25 cellular contexts compared by ENCODE assay signal in genomic region chr6:28008053-28008452, GRCh38. TPM values are rescaled to one million over a fixed set of nuclear protein-coding genes. Genes with fewer than 3 reads are reported as not detected.
"Had no signal": no experiment of that assay in that cellular context is flagged by ENCODE, and none has a peak within 500 bp of the region (broad histone marks: within the 10 kb centered on the region; RNA-seq: fewer than 3 reads in every experiment).

No MANE protein-coding gene starts in this region.

- FAIRE-seq: endothelial cell of umbilical vein, islet of Langerhans, TTC549 had no signal

- H3K9me3 ChIP-seq: esophagus muscularis mucosa, psoas muscle, suprapubic skin had no signal

- H3K4me1 ChIP-seq: esophagus muscularis mucosa, psoas muscle, suprapubic skin had no signal

- ATAC-seq: activated CD4-positive, alpha-beta T cell treated with anti-CD3 and anti-CD28 coated beads for 36 hours; activated T-helper 17 cell treated with anti-CD3 and anti-CD28 coated beads, Interleukin-2, amount 50 U/mL, for 72 hours; left cardiac atrium; naive thymus-derived CD8-positive, alpha-beta T cell; psoas muscle; right cardiac atrium; stimulated activated naive CD8-positive, alpha-beta T cell treated with anti-CD3 and anti-CD28 coated beads, Interleukin-15, amount 100 ng/mL, for 72 hours had no signal

- H3K27ac ChIP-seq: esophagus muscularis mucosa, psoas muscle, suprapubic skin had no signal

- DNase-seq: activated CD4-positive, alpha-beta memory T cell treated with anti-CD3 and anti-CD28 coated beads for 36 hours; activated CD4-positive, alpha-beta T cell treated with anti-CD3 and anti-CD28 coated beads for 36 hours; activated naive CD4-positive, alpha-beta T cell; activated naive CD8-positive, alpha-beta T cell treated with anti-CD3 and anti-CD28 coated beads for 36 hours; amniotic stem cell; effector CD8-positive, alpha-beta T cell; left cardiac atrium; mesendoderm; naive thymus-derived CD8-positive, alpha-beta T cell; psoas muscle; right cardiac atrium; stimulated activated CD4-positive, alpha-beta T cell treated with anti-CD3 and anti-CD28 coated beads, Interleukin-2, amount 100 ng/mL, for 24 hours; stimulated activated naive CD8-positive, alpha-beta T cell treated with anti-CD3 and anti-CD28 coated beads, Interleukin-15, amount 100 ng/mL, for 72 hours; trophoblast cell had no signal

- H3K4me3 ChIP-seq: esophagus muscularis mucosa, psoas muscle, suprapubic skin had no signal

- H3K36me3 ChIP-seq: esophagus muscularis mucosa, suprapubic skin had no signal

- H3K27me3 ChIP-seq: suprapubic skin had no signal

RNA-seq across cellular contexts. Expression of gene OR2B6, which starts 51.0 kb away (rescaled TPM):
- total RNA-seq: activated CD4-positive, alpha-beta memory T cell treated with anti-CD3 and anti-CD28 coated beads for 36 hours; activated CD4-positive, alpha-beta T cell treated with anti-CD3 and anti-CD28 coated beads for 36 hours; activated naive CD8-positive, alpha-beta T cell treated with anti-CD3 and anti-CD28 coated beads for 36 hours; chondrocyte; endothelial cell of umbilical vein; esophagus muscularis mucosa; left cardiac atrium; lower leg skin; mucosa of gallbladder; naive thymus-derived CD8-positive, alpha-beta T cell; osteocyte; psoas muscle; right cardiac atrium; skeletal muscle tissue; suprapubic skin had no signal
- polyA plus RNA-seq: endothelial cell of umbilical vein; naive thymus-derived CD8-positive, alpha-beta T cell; right cardiac atrium had no signal
